In the genomic region with DNA sequence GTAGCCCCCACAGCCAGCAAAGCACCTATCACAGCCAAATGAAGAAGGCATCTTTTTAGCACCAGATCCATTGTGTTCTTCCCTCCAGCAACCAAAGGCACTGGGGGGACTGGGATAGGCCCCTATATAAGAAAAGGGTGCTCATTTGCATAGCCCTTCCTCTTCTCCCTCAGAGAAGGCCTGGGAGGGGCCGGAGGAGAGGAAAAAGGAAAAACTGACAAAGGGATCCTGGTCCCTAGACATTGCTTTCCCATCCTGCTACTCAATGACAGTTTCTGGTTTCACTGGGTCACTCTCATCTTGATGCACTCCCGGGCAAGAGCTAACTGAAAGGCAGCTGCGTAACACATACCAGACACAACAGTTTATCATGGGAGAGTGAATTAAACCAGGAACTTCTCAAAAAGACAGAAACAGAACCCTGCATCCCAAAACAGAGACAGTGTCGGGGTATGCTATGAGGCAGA, we compare ENCODE assay signal across 8 cellular contexts. TPM values are rescaled to one million over a fixed set of nuclear protein-coding genes. Genes with fewer than 3 reads are reported as not detected.
A peak's percentile ranks its signal among the peaks of the same experiment; 100 is the strongest.
DNase-seq lines count a peak whose midpoint lies in the region; ATAC-seq and TF ChIP-seq lines count a peak whose summit lies in the region.

A gene (minus strand): TSS at position 102 of the 467 bp plus-strand sequence. CDS start 31 bp downstream, at position 71.

- H3K4me2 ChIP-seq in parathyroid adenoma (ENCODE audit: low read length) = peak within 1 kb of the TSS; percentile 99

- H3K4me3 Mint-ChIP-seq in T-helper 17 cell = peak within 1 kb of the TSS; percentile 94

- no peak for TF ChIP-seq CTCF in foreskin keratinocyte (conservative IDR thresholded peaks at IDR 0.05)
- TF ChIP-seq CTCF in parathyroid adenoma (IDR thresholded peaks at IDR 0.05) = no peak

- DNase-seq in NOMO-1 treated with DMSO at 0.1 percent for 48 hours (lab: John Stamatoyannopoulos, UW; ENCODE audit: unreplicated experiment) = peak; percentile 3
- DNase-seq in NOMO-1 treated with dmso at 0.1 percent for 144 hours (lab: John Stamatoyannopoulos, UW; ENCODE audit: unreplicated experiment) = no peak
- DNase-seq in T-helper 17 cell = no peak
- DNase-seq in foreskin keratinocyte = no peak
- no peak for DNase-seq in NCI-H1417 (lab: John Stamatoyannopoulos, UW)
- no peak for DNase-seq in effector CD4-positive, alpha-beta T cell

- H3K36me3 ChIP-seq in parathyroid adenoma (ENCODE audit: control insufficient read depth, insufficient read depth, low read length) = no peaks in the 10 kb centered on the region

- peak within 1 kb of the TSS; percentile 71 for H3K27ac ChIP-seq in foreskin keratinocyte
- H3K27ac ChIP-seq in parathyroid adenoma = peak within 1 kb of the TSS; percentile 78

- H3K27me3 Mint-ChIP-seq in T-helper 17 cell = no peaks in the 10 kb centered on the region

- H3K4me1 ChIP-seq in foreskin keratinocyte (peaks cover 12% of the 10 kb centered on the region), parathyroid adenoma (peaks cover 16% of the 10 kb centered on the region)

- H3K9ac ChIP-seq in parathyroid adenoma = peak within 1 kb of the TSS; percentile 49

- peak within 1 kb of the TSS; percentile 100 for H2AFZ ChIP-seq in parathyroid adenoma

- no peak for ATAC-seq in T-helper 17 cell
- ATAC-seq in foreskin keratinocyte = peak; percentile 11
- no peak for ATAC-seq in GM18868 (IDR thresholded peaks at IDR 0.05; ENCODE audit: unreplicated experiment)

- peaks cover 26% of the 10 kb centered on the region for H3K4me1 Mint-ChIP-seq in T-helper 17 cell

- peak within 1 kb of the TSS; percentile 94 for H3K27ac Mint-ChIP-seq in T-helper 17 cell

- H3K4me3 ChIP-seq in parathyroid adenoma (ENCODE audit: low read depth, low read length) = peak within 1 kb of the TSS; percentile 87

- H3K9me3 ChIP-seq in T-helper 17 cell (ENCODE audit: control insufficient read depth, low read length, poor library complexity, severe bottlenecking) (no peaks in the 10 kb centered on the region), parathyroid adenoma (ENCODE audit: control insufficient read depth, low read length) (no peaks in the 10 kb centered on the region)

- H3K27me3 ChIP-seq in foreskin keratinocyte (no peaks in the 10 kb centered on the region), parathyroid adenoma (ENCODE audit: control insufficient read depth, insufficient read depth, low read length) (no peaks in the 10 kb centered on the region)

- H3K36me3 Mint-ChIP-seq in T-helper 17 cell (ENCODE audit: low read depth) = no peaks in the 10 kb centered on the region

- H3K79me2 ChIP-seq in parathyroid adenoma = no peaks in the 10 kb centered on the region

RNA-seq across cellular contexts. Expression of the gene that starts here (rescaled TPM):
- total RNA-seq in T-helper 17 cell (under 1 TPM in 1 of 2 donors, not detected in 1; 0.63 TPM), foreskin keratinocyte (0.85 and 1.3 TPM in 2 replicates)
- 1.0 and 1.1 TPM in 2 replicates for polyA plus RNA-seq in foreskin keratinocyte
